1 cellular context compared by ENCODE assay signal in the genomic region with DNA sequence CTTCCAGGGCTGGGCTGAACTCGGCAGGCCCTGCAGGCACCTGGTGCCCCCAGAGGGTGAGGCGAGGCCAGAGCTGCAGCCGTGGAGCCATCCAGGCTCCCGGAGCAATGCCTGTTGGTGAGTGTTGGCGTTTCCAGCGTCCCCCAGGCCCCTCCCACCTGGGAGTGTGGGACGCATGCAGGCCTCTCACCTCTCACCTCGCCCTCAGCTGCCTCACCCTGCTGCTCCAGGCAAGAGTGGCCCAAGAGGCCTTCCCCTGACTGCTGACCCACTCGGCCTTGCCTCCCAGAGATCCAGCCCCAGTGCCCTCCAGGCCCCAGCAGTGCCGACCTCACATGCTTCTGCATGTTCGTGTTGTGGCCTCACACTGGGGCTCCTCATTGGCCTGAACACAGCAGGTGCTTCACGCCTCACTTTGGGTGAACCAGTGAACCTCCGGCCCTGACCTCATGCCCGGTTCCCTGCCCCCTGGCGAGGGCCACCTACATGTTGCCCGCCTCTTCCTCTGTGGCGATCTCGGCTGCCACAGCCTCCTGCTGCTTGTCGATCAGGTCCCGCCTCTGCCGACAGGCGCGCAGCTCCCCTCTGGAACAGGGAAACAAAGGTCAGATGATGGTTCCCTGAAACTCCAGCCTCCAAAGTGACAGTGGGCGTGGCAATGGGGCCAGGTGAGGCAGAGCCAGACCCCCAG.
TF ChIP-seq lines count a peak whose summit lies in the region.

No MANE protein-coding gene starts in this region.

TF ChIP-seq in HepG2, 621 proteins besides CTCF, POLR2A, EP300 and RAD21 (continued from another document and continues in another):
- TF ChIP-seq, protein P1, sequence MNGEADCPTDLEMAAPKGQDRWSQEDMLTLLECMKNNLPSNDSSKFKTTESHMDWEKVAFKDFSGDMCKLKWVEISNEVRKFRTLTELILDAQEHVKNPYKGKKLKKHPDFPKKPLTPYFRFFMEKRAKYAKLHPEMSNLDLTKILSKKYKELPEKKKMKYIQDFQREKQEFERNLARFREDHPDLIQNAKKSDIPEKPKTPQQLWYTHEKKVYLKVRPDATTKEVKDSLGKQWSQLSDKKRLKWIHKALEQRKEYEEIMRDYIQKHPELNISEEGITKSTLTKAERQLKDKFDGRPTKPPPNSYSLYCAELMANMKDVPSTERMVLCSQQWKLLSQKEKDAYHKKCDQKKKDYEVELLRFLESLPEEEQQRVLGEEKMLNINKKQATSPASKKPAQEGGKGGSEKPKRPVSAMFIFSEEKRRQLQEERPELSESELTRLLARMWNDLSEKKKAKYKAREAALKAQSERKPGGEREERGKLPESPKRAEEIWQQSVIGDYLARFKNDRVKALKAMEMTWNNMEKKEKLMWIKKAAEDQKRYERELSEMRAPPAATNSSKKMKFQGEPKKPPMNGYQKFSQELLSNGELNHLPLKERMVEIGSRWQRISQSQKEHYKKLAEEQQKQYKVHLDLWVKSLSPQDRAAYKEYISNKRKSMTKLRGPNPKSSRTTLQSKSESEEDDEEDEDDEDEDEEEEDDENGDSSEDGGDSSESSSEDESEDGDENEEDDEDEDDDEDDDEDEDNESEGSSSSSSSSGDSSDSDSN (CRISPR knock-in tag; IDR thresholded peaks at IDR 0.05), result peak; percentile 72; the same call in 1 of the 2 replicates
- TF ChIP-seq ZNF292 (CRISPR knock-in tag; IDR thresholded peaks at IDR 0.05; ENCODE audit: borderline replicate concordance, low read depth), result peak; percentile 73; the same call in 1 of the 2 replicates
- no peak for TF ChIP-seq ZNF619 (CRISPR knock-in tag; IDR thresholded peaks at IDR 0.05)
- no peak; the same call in 1 of the 2 replicates for TF ChIP-seq RXRA (CRISPR knock-in tag; IDR thresholded peaks at IDR 0.05)
- TF ChIP-seq NR2F6 (IDR thresholded peaks at IDR 0.05), result no peak; the same call in 1 of the 2 replicates
- TF ChIP-seq NR2F6 (CRISPR knock-in tag; IDR thresholded peaks at IDR 0.05), result peak; percentile 50
- no peak for TF ChIP-seq ZNF138 (CRISPR knock-in tag; IDR thresholded peaks at IDR 0.05; ENCODE audit: low read depth)
- TF ChIP-seq NFE2 (CRISPR knock-in tag; IDR thresholded peaks at IDR 0.05), result no peak
- TF ChIP-seq, protein P2, sequence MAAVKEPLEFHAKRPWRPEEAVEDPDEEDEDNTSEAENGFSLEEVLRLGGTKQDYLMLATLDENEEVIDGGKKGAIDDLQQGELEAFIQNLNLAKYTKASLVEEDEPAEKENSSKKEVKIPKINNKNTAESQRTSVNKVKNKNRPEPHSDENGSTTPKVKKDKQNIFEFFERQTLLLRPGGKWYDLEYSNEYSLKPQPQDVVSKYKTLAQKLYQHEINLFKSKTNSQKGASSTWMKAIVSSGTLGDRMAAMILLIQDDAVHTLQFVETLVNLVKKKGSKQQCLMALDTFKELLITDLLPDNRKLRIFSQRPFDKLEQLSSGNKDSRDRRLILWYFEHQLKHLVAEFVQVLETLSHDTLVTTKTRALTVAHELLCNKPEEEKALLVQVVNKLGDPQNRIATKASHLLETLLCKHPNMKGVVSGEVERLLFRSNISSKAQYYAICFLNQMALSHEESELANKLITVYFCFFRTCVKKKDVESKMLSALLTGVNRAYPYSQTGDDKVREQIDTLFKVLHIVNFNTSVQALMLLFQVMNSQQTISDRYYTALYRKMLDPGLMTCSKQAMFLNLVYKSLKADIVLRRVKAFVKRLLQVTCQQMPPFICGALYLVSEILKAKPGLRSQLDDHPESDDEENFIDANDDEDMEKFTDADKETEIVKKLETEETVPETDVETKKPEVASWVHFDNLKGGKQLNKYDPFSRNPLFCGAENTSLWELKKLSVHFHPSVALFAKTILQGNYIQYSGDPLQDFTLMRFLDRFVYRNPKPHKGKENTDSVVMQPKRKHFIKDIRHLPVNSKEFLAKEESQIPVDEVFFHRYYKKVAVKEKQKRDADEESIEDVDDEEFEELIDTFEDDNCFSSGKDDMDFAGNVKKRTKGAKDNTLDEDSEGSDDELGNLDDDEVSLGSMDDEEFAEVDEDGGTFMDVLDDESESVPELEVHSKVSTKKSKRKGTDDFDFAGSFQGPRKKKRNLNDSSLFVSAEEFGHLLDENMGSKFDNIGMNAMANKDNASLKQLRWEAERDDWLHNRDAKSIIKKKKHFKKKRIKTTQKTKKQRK (IDR thresholded peaks at IDR 0.05; ENCODE audit: low read length), result no peak
- TF ChIP-seq, protein P3, sequence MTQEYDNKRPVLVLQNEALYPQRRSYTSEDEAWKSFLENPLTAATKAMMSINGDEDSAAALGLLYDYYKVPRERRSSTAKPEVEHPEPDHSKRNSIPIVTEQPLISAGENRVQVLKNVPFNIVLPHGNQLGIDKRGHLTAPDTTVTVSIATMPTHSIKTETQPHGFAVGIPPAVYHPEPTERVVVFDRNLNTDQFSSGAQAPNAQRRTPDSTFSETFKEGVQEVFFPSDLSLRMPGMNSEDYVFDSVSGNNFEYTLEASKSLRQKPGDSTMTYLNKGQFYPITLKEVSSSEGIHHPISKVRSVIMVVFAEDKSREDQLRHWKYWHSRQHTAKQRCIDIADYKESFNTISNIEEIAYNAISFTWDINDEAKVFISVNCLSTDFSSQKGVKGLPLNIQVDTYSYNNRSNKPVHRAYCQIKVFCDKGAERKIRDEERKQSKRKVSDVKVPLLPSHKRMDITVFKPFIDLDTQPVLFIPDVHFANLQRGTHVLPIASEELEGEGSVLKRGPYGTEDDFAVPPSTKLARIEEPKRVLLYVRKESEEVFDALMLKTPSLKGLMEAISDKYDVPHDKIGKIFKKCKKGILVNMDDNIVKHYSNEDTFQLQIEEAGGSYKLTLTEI (CRISPR knock-in tag; conservative IDR thresholded peaks at IDR 0.05), result no peak
- no peak for TF ChIP-seq ZNF713 (CRISPR knock-in tag; IDR thresholded peaks at IDR 0.05)
- TF ChIP-seq KLF13 (CRISPR knock-in tag; IDR thresholded peaks at IDR 0.05), result no peak
- TF ChIP-seq KAT2B (IDR thresholded peaks at IDR 0.05; ENCODE audit: borderline replicate concordance, low read depth, low read length), result no peak
- TF ChIP-seq, protein P4, sequence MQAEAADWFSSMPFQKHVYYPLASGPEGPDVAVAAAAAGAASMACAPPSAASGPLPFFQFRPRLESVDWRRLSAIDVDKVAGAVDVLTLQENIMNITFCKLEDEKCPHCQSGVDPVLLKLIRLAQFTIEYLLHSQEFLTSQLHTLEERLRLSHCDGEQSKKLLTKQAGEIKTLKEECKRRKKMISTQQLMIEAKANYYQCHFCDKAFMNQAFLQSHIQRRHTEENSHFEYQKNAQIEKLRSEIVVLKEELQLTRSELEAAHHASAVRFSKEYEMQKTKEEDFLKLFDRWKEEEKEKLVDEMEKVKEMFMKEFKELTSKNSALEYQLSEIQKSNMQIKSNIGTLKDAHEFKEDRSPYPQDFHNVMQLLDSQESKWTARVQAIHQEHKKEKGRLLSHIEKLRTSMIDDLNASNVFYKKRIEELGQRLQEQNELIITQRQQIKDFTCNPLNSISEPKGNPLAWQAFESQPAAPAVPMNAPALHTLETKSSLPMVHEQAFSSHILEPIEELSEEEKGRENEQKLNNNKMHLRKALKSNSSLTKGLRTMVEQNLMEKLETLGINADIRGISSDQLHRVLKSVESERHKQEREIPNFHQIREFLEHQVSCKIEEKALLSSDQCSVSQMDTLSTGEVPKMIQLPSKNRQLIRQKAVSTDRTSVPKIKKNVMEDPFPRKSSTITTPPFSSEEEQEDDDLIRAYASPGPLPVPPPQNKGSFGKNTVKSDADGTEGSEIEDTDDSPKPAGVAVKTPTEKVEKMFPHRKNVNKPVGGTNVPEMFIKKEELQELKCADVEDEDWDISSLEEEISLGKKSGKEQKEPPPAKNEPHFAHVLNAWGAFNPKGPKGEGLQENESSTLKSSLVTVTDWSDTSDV (CRISPR knock-in tag; IDR thresholded peaks at IDR 0.05), result no peak
- no peak for TF ChIP-seq STAG1 (CRISPR knock-in tag; IDR thresholded peaks at IDR 0.05)
- TF ChIP-seq, protein P5, sequence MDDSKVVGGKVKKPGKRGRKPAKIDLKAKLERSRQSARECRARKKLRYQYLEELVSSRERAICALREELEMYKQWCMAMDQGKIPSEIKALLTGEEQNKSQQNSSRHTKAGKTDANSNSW (CRISPR knock-in tag; IDR thresholded peaks at IDR 0.05; ENCODE audit: borderline replicate concordance), result no peak
- no peak for TF ChIP-seq GATA4 (IDR thresholded peaks at IDR 0.05; ENCODE audit: borderline replicate concordance, low read depth)
- no peak for TF ChIP-seq ZNF430 (CRISPR knock-in tag; IDR thresholded peaks at IDR 0.05)
- TF ChIP-seq, protein P6, sequence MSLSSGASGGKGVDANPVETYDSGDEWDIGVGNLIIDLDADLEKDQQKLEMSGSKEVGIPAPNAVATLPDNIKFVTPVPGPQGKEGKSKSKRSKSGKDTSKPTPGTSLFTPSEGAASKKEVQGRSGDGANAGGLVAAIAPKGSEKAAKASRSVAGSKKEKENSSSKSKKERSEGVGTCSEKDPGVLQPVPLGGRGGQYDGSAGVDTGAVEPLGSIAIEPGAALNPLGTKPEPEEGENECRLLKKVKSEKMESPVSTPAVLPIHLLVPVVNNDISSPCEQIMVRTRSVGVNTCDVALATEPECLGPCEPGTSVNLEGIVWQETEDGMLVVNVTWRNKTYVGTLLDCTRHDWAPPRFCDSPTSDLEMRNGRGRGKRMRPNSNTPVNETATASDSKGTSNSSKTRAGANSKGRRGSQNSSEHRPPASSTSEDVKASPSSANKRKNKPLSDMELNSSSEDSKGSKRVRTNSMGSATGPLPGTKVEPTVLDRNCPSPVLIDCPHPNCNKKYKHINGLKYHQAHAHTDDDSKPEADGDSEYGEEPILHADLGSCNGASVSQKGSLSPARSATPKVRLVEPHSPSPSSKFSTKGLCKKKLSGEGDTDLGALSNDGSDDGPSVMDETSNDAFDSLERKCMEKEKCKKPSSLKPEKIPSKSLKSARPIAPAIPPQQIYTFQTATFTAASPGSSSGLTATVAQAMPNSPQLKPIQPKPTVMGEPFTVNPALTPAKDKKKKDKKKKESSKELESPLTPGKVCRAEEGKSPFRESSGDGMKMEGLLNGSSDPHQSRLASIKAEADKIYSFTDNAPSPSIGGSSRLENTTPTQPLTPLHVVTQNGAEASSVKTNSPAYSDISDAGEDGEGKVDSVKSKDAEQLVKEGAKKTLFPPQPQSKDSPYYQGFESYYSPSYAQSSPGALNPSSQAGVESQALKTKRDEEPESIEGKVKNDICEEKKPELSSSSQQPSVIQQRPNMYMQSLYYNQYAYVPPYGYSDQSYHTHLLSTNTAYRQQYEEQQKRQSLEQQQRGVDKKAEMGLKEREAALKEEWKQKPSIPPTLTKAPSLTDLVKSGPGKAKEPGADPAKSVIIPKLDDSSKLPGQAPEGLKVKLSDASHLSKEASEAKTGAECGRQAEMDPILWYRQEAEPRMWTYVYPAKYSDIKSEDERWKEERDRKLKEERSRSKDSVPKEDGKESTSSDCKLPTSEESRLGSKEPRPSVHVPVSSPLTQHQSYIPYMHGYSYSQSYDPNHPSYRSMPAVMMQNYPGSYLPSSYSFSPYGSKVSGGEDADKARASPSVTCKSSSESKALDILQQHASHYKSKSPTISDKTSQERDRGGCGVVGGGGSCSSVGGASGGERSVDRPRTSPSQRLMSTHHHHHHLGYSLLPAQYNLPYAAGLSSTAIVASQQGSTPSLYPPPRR (CRISPR knock-in tag; IDR thresholded peaks at IDR 0.05; ENCODE audit: borderline replicate concordance), result peak; percentile 36; the same call in 1 of the 2 replicates
- TF ChIP-seq, protein P7, sequence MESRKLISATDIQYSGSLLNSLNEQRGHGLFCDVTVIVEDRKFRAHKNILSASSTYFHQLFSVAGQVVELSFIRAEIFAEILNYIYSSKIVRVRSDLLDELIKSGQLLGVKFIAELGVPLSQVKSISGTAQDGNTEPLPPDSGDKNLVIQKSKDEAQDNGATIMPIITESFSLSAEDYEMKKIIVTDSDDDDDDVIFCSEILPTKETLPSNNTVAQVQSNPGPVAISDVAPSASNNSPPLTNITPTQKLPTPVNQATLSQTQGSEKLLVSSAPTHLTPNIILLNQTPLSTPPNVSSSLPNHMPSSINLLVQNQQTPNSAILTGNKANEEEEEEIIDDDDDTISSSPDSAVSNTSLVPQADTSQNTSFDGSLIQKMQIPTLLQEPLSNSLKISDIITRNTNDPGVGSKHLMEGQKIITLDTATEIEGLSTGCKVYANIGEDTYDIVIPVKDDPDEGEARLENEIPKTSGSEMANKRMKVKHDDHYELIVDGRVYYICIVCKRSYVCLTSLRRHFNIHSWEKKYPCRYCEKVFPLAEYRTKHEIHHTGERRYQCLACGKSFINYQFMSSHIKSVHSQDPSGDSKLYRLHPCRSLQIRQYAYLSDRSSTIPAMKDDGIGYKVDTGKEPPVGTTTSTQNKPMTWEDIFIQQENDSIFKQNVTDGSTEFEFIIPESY (CRISPR knock-in tag; IDR thresholded peaks at IDR 0.05), result no peak
- TF ChIP-seq, protein P8, sequence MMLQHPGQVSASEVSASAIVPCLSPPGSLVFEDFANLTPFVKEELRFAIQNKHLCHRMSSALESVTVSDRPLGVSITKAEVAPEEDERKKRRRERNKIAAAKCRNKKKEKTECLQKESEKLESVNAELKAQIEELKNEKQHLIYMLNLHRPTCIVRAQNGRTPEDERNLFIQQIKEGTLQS (CRISPR knock-in tag; IDR thresholded peaks at IDR 0.05), result no peak
- TF ChIP-seq ZNF790 (CRISPR knock-in tag; IDR thresholded peaks at IDR 0.05; ENCODE audit: borderline replicate concordance), result no peak
- TF ChIP-seq ARID2 (CRISPR knock-in tag; IDR thresholded peaks at IDR 0.05; ENCODE audit: borderline replicate concordance), result no peak
- peak; percentile 78 for TF ChIP-seq ZFX (CRISPR knock-in tag; IDR thresholded peaks at IDR 0.05; ENCODE audit: low read depth)
- TF ChIP-seq, protein P9, sequence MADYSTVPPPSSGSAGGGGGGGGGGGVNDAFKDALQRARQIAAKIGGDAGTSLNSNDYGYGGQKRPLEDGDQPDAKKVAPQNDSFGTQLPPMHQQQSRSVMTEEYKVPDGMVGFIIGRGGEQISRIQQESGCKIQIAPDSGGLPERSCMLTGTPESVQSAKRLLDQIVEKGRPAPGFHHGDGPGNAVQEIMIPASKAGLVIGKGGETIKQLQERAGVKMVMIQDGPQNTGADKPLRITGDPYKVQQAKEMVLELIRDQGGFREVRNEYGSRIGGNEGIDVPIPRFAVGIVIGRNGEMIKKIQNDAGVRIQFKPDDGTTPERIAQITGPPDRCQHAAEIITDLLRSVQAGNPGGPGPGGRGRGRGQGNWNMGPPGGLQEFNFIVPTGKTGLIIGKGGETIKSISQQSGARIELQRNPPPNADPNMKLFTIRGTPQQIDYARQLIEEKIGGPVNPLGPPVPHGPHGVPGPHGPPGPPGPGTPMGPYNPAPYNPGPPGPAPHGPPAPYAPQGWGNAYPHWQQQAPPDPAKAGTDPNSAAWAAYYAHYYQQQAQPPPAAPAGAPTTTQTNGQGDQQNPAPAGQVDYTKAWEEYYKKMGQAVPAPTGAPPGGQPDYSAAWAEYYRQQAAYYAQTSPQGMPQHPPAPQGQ (CRISPR knock-in tag; IDR thresholded peaks at IDR 0.05; ENCODE audit: borderline replicate concordance), result no peak
- TF ChIP-seq THYN1 (CRISPR knock-in tag; IDR thresholded peaks at IDR 0.05; ENCODE audit: borderline replicate concordance, low read depth), result no peak
- peak; percentile 42; the same call in 1 of the 2 replicates for TF ChIP-seq ETV5 (CRISPR knock-in tag; IDR thresholded peaks at IDR 0.05; ENCODE audit: borderline replicate concordance)
- TF ChIP-seq, protein P10, sequence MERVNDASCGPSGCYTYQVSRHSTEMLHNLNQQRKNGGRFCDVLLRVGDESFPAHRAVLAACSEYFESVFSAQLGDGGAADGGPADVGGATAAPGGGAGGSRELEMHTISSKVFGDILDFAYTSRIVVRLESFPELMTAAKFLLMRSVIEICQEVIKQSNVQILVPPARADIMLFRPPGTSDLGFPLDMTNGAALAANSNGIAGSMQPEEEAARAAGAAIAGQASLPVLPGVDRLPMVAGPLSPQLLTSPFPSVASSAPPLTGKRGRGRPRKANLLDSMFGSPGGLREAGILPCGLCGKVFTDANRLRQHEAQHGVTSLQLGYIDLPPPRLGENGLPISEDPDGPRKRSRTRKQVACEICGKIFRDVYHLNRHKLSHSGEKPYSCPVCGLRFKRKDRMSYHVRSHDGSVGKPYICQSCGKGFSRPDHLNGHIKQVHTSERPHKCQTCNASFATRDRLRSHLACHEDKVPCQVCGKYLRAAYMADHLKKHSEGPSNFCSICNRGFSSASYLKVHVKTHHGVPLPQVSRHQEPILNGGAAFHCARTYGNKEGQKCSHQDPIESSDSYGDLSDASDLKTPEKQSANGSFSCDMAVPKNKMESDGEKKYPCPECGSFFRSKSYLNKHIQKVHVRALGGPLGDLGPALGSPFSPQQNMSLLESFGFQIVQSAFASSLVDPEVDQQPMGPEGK (CRISPR knock-in tag; IDR thresholded peaks at IDR 0.05), result 0 out of 2 replicates have a peak, but pooled peaks have one; percentile 11
